2 cellular contexts compared by ENCODE assay signal in genomic region chr7:106678795-106679152, GRCh38.
TF ChIP-seq lines count a peak whose summit lies in the region.

No MANE protein-coding gene starts in this region.

TF ChIP-seq in A549, 52 proteins besides CTCF, POLR2A, EP300 and RAD21:
- TF ChIP-seq HEYL (CRISPR knock-in tag; IDR thresholded peaks at IDR 0.05) (no peak), CEBPB (IDR thresholded peaks at IDR 0.05) (no peak), CHD4 (IDR thresholded peaks at IDR 0.05; ENCODE audit: borderline replicate concordance) (no peak), NR3C1 (IDR thresholded peaks at IDR 0.05) (no peak), HOXA7 (CRISPR knock-in tag; IDR thresholded peaks at IDR 0.05) (no peak), HOXB13 (CRISPR knock-in tag; IDR thresholded peaks at IDR 0.05; ENCODE audit: low read depth) (no peak), BHLHE40 (IDR thresholded peaks at IDR 0.05; ENCODE audit: low read depth, low read length) (no peak), RFX5 (IDR thresholded peaks at IDR 0.05) (no peak), EHF (CRISPR knock-in tag; IDR thresholded peaks at IDR 0.05) (no peak), PHF8 (IDR thresholded peaks at IDR 0.05; ENCODE audit: borderline replicate concordance, low read depth) (no peak), ZFP36 (IDR thresholded peaks at IDR 0.05; ENCODE audit: borderline replicate concordance, partially characterized antibody) (no peak), SMC3 (IDR thresholded peaks at IDR 0.05) (no peak), FOSL2 (IDR thresholded peaks at IDR 0.05) (no peak), FOSL2 (CRISPR knock-in tag; IDR thresholded peaks at IDR 0.05) (no peak), KDM5A (IDR thresholded peaks at IDR 0.05) (no peak), MAZ (IDR thresholded peaks at IDR 0.05; ENCODE audit: borderline replicate concordance, low read depth, low read length) (no peak), JUN (IDR thresholded peaks at IDR 0.05) (no peak)
- TF ChIP-seq, protein P1, sequence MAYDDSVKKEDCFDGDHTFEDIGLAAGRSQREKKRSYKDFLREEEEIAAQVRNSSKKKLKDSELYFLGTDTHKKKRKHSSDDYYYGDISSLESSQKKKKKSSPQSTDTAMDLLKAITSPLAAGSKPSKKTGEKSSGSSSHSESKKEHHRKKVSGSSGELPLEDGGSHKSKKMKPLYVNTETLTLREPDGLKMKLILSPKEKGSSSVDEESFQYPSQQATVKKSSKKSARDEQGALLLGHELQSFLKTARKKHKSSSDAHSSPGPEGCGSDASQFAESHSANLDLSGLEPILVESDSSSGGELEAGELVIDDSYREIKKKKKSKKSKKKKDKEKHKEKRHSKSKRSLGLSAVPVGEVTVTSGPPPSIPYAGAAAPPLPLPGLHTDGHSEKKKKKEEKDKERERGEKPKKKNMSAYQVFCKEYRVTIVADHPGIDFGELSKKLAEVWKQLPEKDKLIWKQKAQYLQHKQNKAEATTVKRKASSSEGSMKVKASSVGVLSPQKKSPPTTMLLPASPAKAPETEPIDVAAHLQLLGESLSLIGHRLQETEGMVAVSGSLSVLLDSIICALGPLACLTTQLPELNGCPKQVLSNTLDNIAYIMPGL (CRISPR knock-in tag; IDR thresholded peaks at IDR 0.05; ENCODE audit: borderline replicate concordance): no peak
- TF ChIP-seq, protein P2, sequence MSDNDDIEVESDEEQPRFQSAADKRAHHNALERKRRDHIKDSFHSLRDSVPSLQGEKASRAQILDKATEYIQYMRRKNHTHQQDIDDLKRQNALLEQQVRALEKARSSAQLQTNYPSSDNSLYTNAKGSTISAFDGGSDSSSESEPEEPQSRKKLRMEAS (IDR thresholded peaks at IDR 0.05): no peak
- TF ChIP-seq, protein P3, sequence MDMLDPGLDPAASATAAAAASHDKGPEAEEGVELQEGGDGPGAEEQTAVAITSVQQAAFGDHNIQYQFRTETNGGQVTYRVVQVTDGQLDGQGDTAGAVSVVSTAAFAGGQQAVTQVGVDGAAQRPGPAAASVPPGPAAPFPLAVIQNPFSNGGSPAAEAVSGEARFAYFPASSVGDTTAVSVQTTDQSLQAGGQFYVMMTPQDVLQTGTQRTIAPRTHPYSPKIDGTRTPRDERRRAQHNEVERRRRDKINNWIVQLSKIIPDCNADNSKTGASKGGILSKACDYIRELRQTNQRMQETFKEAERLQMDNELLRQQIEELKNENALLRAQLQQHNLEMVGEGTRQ (IDR thresholded peaks at IDR 0.05): no peak

TF ChIP-seq in K562, 482 proteins besides CTCF, POLR2A, EP300 and RAD21:
- TF ChIP-seq FOXO4 (CRISPR knock-in tag; IDR thresholded peaks at IDR 0.05): no peak
- TF ChIP-seq IFI16 (CRISPR knock-in tag; IDR thresholded peaks at IDR 0.05): no peak
- TF ChIP-seq, protein P4, sequence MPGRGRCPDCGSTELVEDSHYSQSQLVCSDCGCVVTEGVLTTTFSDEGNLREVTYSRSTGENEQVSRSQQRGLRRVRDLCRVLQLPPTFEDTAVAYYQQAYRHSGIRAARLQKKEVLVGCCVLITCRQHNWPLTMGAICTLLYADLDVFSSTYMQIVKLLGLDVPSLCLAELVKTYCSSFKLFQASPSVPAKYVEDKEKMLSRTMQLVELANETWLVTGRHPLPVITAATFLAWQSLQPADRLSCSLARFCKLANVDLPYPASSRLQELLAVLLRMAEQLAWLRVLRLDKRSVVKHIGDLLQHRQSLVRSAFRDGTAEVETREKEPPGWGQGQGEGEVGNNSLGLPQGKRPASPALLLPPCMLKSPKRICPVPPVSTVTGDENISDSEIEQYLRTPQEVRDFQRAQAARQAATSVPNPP (IDR thresholded peaks at IDR 0.05; ENCODE audit: borderline replicate concordance, insufficient read depth, insufficient read length): no peak
- no peak for TF ChIP-seq PATZ1 (CRISPR knock-in tag; IDR thresholded peaks at IDR 0.05; ENCODE audit: borderline replicate concordance)
- no peak for TF ChIP-seq ZNF311 (CRISPR knock-in tag; IDR thresholded peaks at IDR 0.05)
- TF ChIP-seq CREB1 (IDR thresholded peaks at IDR 0.05): no peak; the same call in 1 of the 2 replicates
- no peak for TF ChIP-seq CREB1 (CRISPR knock-in tag; IDR thresholded peaks at IDR 0.05)
- no peak for TF ChIP-seq ESRRB (CRISPR knock-in tag; IDR thresholded peaks at IDR 0.05; ENCODE audit: borderline replicate concordance)
- no peak for TF ChIP-seq POLR2AphosphoS5 (IDR thresholded peaks at IDR 0.05; ENCODE audit: control insufficient read depth, insufficient read depth, low read depth, low read length)
- TF ChIP-seq, protein P5, sequence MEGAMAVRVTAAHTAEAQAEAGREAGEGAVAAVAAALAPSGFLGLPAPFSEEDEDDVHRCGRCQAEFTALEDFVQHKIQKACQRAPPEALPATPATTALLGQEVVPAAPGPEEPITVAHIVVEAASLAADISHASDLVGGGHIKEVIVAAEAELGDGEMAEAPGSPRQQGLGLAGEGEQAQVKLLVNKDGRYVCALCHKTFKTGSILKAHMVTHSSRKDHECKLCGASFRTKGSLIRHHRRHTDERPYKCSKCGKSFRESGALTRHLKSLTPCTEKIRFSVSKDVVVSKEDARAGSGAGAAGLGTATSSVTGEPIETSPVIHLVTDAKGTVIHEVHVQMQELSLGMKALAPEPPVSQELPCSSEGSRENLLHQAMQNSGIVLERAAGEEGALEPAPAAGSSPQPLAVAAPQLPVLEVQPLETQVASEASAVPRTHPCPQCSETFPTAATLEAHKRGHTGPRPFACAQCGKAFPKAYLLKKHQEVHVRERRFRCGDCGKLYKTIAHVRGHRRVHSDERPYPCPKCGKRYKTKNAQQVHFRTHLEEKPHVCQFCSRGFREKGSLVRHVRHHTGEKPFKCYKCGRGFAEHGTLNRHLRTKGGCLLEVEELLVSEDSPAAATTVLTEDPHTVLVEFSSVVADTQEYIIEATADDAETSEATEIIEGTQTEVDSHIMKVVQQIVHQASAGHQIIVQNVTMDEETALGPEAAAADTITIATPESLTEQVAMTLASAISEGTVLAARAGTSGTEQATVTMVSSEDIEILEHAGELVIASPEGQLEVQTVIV (CRISPR knock-in tag; IDR thresholded peaks at IDR 0.05; ENCODE audit: borderline replicate concordance): no peak
- TF ChIP-seq HNRNPK (IDR thresholded peaks at IDR 0.05; ENCODE audit: low read depth, low read length, poor library complexity, severe bottlenecking): no peak
- TF ChIP-seq SMAD2 (IDR thresholded peaks at IDR 0.05; ENCODE audit: low read depth, low read length): no peak
- TF ChIP-seq ZNF253 (CRISPR knock-in tag; conservative IDR thresholded peaks at IDR 0.05): no peak
- TF ChIP-seq ZNF224 (CRISPR knock-in tag; IDR thresholded peaks at IDR 0.05): no peak
- 0 out of 2 replicates have a peak, but pooled peaks have one; percentile 48 for TF ChIP-seq SREBF2 (CRISPR knock-in tag; IDR thresholded peaks at IDR 0.05)
- 0 out of 2 replicates have a peak, but pooled peaks have one; percentile 16 for TF ChIP-seq FOXJ2 (tag; IDR thresholded peaks at IDR 0.05)
- TF ChIP-seq GABPA (tag; conservative IDR thresholded peaks at IDR 0.05; ENCODE audit: low read depth): 0 out of 2 replicates have a peak, but pooled peaks have one; percentile 12
- TF ChIP-seq MAFK (IDR thresholded peaks at IDR 0.05; ENCODE audit: low read length): peak; percentile 19; the same call in 1 of the 2 replicates
- no peak for TF ChIP-seq FIP1L1 (IDR thresholded peaks at IDR 0.05; ENCODE audit: low read depth, low read length, poor library complexity, severe bottlenecking)
- no peak for TF ChIP-seq FOXJ3 (CRISPR knock-in tag; IDR thresholded peaks at IDR 0.05)
- no peak for TF ChIP-seq ARNT (IDR thresholded peaks at IDR 0.05)
- peak; percentile 16 for TF ChIP-seq CHD4 (IDR thresholded peaks at IDR 0.05; ENCODE audit: insufficient read depth, insufficient replicate concordance, low read depth, low read length, poor library complexity, severe bottlenecking)
- 0 out of 2 replicates have a peak, but pooled peaks have one; percentile 10 for TF ChIP-seq ZNF395 (CRISPR knock-in tag; IDR thresholded peaks at IDR 0.05)
- TF ChIP-seq CBX3 (IDR thresholded peaks at IDR 0.05; ENCODE audit: borderline replicate concordance in 1 of 2, low read length in 2 of 2): no peak
- TF ChIP-seq, protein P6, sequence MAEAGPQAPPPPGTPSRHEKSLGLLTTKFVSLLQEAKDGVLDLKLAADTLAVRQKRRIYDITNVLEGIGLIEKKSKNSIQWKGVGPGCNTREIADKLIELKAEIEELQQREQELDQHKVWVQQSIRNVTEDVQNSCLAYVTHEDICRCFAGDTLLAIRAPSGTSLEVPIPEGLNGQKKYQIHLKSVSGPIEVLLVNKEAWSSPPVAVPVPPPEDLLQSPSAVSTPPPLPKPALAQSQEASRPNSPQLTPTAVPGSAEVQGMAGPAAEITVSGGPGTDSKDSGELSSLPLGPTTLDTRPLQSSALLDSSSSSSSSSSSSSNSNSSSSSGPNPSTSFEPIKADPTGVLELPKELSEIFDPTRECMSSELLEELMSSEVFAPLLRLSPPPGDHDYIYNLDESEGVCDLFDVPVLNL (CRISPR knock-in tag; IDR thresholded peaks at IDR 0.05; ENCODE audit: low read depth): no peak
- no peak for TF ChIP-seq ZNF263 (CRISPR knock-in tag; IDR thresholded peaks at IDR 0.05; ENCODE audit: borderline replicate concordance)
